Comparison of ENCODE assay signal across 24 cellular contexts in genomic region chr12:12126551-12126950, GRCh38. TPM values are rescaled to one million over a fixed set of nuclear protein-coding genes. Genes with fewer than 3 reads are reported as not detected.
DNase-seq lines count a peak whose midpoint lies in the region; FAIRE-seq and TF ChIP-seq lines count a peak whose summit lies in the region.
"Had no signal": no experiment of that assay in that cellular context is flagged by ENCODE, and none has a peak within 500 bp of the region (broad histone marks: within the 10 kb centered on the region; RNA-seq: fewer than 3 reads in every experiment).

No MANE protein-coding gene starts in this region.

- peaks cover 67% of the 10 kb centered on the region for H3K36me3 Mint-ChIP-seq in MCF 10A (ENCODE audit: insufficient read depth, unreplicated experiment)

- H3K4me1 Mint-ChIP-seq in MCF 10A (ENCODE audit: insufficient read depth, unreplicated experiment), result no peaks in the 10 kb centered on the region

- no peak overlapping the region for H3K27ac ChIP-seq in breast epithelium
- no peak overlapping the region for H3K27ac ChIP-seq in ascending aorta
- H3K27ac ChIP-seq: 22Rv1, BLaER1, KMS-11, SJSA1 had no signal

- intact Hi-C loops in MCF 10A (cut with micrococcal nuclease), result loop anchor here (10.0 kb wide), 1 partner anchor 138 kb away; the partner anchor contains the start of gene LRP6
- intact Hi-C loops in breast epithelium (cut with DNase I; ENCODE audit: low total_unique reads), result no loop called here
- intact Hi-C loops in ascending aorta (cut with DNase I), result no loop called here

- no peak overlapping the region for H3K4me3 ChIP-seq in breast epithelium
- no peak overlapping the region for H3K4me3 ChIP-seq in bronchial epithelial cell (ENCODE audit: low read depth, low read length)
- no peak overlapping the region for H3K4me3 ChIP-seq in fibroblast of mammary gland (ENCODE audit: control insufficient read depth, low read depth, low read length)
- H3K4me3 ChIP-seq in ascending aorta, result no peak overlapping the region
- H3K4me3 ChIP-seq: BLaER1, GM12878, SJSA1 had no signal

- no peaks in the 10 kb centered on the region for H3K9me3 Mint-ChIP-seq in MCF 10A (ENCODE audit: unreplicated experiment)
- H3K9me3 Mint-ChIP-seq: CD4-positive, alpha-beta T cell had no signal

- TF ChIP-seq CTCF in MCF 10A (IDR thresholded peaks at IDR 0.05; ENCODE audit: unreplicated experiment), result no peak
- no peak for TF ChIP-seq CTCF in breast epithelium (IDR thresholded peaks at IDR 0.05)
- no peak for TF ChIP-seq CTCF in bronchial epithelial cell (IDR thresholded peaks at IDR 0.05; ENCODE audit: insufficient read depth, low read length, severe bottlenecking)
- TF ChIP-seq CTCF in fibroblast of mammary gland (conservative IDR thresholded peaks at IDR 0.05; ENCODE audit: control insufficient read depth, insufficient read depth, low read depth, low read length), result no peak
- TF ChIP-seq CTCF in ascending aorta (IDR thresholded peaks at IDR 0.05), result no peak

- H3K36me3 ChIP-seq in breast epithelium, result peaks cover 9% of the 10 kb centered on the region
- H3K36me3 ChIP-seq in bronchial epithelial cell (ENCODE audit: control insufficient read depth, insufficient read depth, low read length), result peaks cover under 1% of the 10 kb centered on the region
- H3K36me3 ChIP-seq in ascending aorta, result peaks cover 26 to 61% of the 10 kb centered on the region in 2 donors

- H3K4me1 ChIP-seq in breast epithelium (no peaks in the 10 kb centered on the region), ascending aorta (no peaks in the 10 kb centered on the region)
- H3K4me1 ChIP-seq: BLaER1, SJSA1 had no signal

- no peak overlapping the region for H3K4me3 Mint-ChIP-seq in MCF 10A (ENCODE audit: unreplicated experiment)
- H3K4me3 Mint-ChIP-seq: CD4-positive, alpha-beta T cell had no signal

- DNase-seq in MCF 10A (ENCODE audit: unreplicated experiment) (peak; percentile 45), breast epithelium (ENCODE audit: low spot score in 2 of 2) (no peak), bronchial epithelial cell (ENCODE audit: low read depth) (peak; percentile 90), fibroblast of mammary gland (ENCODE audit: low read depth) (peak; percentile 7), NK-92 (lab: John Stamatoyannopoulos, UW; ENCODE audit: unreplicated experiment) (no peak), NCI-H146 treated with DMSO at 0.1 percent for 48 hours (lab: John Stamatoyannopoulos, UW; ENCODE audit: unreplicated experiment) (no peak), GM19239 (ENCODE audit: insufficient read length, low spot score) (no peak), ascending aorta (ENCODE audit: low spot score in 2 of 2) (no peak)
- DNase-seq: ACHN; CD4-positive, alpha-beta T cell; COR-L47; DMS 273 treated with DMSO at 0.1 percent for 48 hours; DMS79 treated with DMSO at 0.1 percent for 48 hours; GOT3; IMR-90; NCI-H1694 treated with DMSO at 0.1 percent for 48 hours; NCI-H446; NCI-H526 treated with DMSO at 0.1 percent for 48 hours; NK-92 treated with Interleukin-12 subunit alpha and Interleukin-12 subunit beta, amount 100 ng/mL, for 24 hours had no signal

- POLR2A ChIA-PET in MCF 10A (lab: Yijun Ruan, JAX), result interaction anchor here (1.2 to 1.3 kb wide), 2 partner anchors 140 to 212 kb away, joined by 3 to 5 read pairs; partner anchors contain the start of gene LRP6

- no peak for TF ChIP-seq POLR2A in breast epithelium (IDR thresholded peaks at IDR 0.05)

- no peaks in the 10 kb centered on the region for H3K9me3 ChIP-seq in breast epithelium
- H3K9me3 ChIP-seq in ascending aorta, result no peaks in the 10 kb centered on the region
- H3K9me3 ChIP-seq: BLaER1, SJSA1 had no signal

- H3K27me3 Mint-ChIP-seq in MCF 10A (ENCODE audit: insufficient read depth, unreplicated experiment), result no peaks in the 10 kb centered on the region
- H3K27me3 Mint-ChIP-seq: CD4-positive, alpha-beta T cell had no signal

- FAIRE-seq in bronchial epithelial cell (lab: Jason Lieb, UNC) (peak; percentile 64), GM19239 (lab: Jason Lieb, UNC) (no peak)
- FAIRE-seq: GM12878 had no signal

- CTCF ChIA-PET in MCF 10A (lab: Yijun Ruan, JAX), result no interaction called here

- no TSS peak for BruUV-seq in MCF 10A (replicated peaks; lab: Mats Ljungman, UMichigan)

- no peak overlapping the region for H3K27ac Mint-ChIP-seq in MCF 10A (ENCODE audit: low read depth, unreplicated experiment)
- H3K27ac Mint-ChIP-seq: CD4-positive, alpha-beta T cell had no signal

- H3K27me3 ChIP-seq in breast epithelium (no peaks in the 10 kb centered on the region), bronchial epithelial cell (ENCODE audit: control insufficient read depth, insufficient read depth, low read length) (no peaks in the 10 kb centered on the region), ascending aorta (no peaks in the 10 kb centered on the region)
- H3K27me3 ChIP-seq: BLaER1, SJSA1 had no signal

RNA-seq across cellular contexts. Expression of gene BCL2L14, which starts 55.8 kb away (rescaled TPM):
- total RNA-seq in MCF 10A (2022) (not detected in 2 replicates), breast epithelium (1 to 10 TPM in 1 of 3 donors, under 1 TPM in 1, not detected in 1; 0.29 to 1.6 TPM), bronchial epithelial cell (under 0.01 TPM in 1 of 2 replicates, not detected in the other), ascending aorta (not detected)
- total RNA-seq: IMR-90, SJSA1 had no signal

Comparison
In these comparisons a context has a peak if more than half of its experiments do, and no peak if none do; other contexts are left out.
1. DNase-seq: peak in MCF 10A (single experiment), bronchial epithelial cell (single experiment) and fibroblast of mammary gland (single experiment); none in breast epithelium (0 of 2), NK-92 (single experiment), NCI-H146 treated with DMSO at 0.1 percent for 48 hours (single experiment), GM19239 (single experiment) and ascending aorta (0 of 2).